ENCODE assay signal across 9 cellular contexts in genomic region chr5:106921567-106921966, GRCh38.
"Had no signal": no experiment of that assay in that cellular context is flagged by ENCODE, and none has a peak within 500 bp of the region (broad histone marks: within the 10 kb centered on the region; RNA-seq: fewer than 3 reads in every experiment).

No MANE protein-coding gene starts in this region.

- ATAC-seq: HCT116, HepG2 had no signal

- DNase-seq: GM23248, GOT3, H7, HFFc6, KBM-7 had no signal

- H3K36me3 ChIP-seq: HAP-1 had no signal

- H2AFZ ChIP-seq: GM23248 had no signal

- H3K4me1 ChIP-seq: HAP-1 had no signal

- H3K4me3 ChIP-seq: GM23248, HAP-1 had no signal

- H3K27ac ChIP-seq: GM23248, HL-60 had no signal

- H3K9ac ChIP-seq: GM23248 had no signal
